ENCODE assay signal across 8 cellular contexts in genomic region chr11:3022300-3022967, GRCh38. TPM values are rescaled to one million over a fixed set of nuclear protein-coding genes. Genes with fewer than 3 reads are reported as not detected.
DNase-seq lines count a peak whose midpoint lies in the region; ATAC-seq, FAIRE-seq and TF ChIP-seq lines count a peak whose summit lies in the region.

No MANE protein-coding gene starts in this region.

- H3K4me3 ChIP-seq in heart left ventricle: no peak overlapping the region
- no peak overlapping the region for H3K4me3 ChIP-seq in left ventricle myocardium inferior
- no peak overlapping the region for H3K4me3 ChIP-seq in bronchial epithelial cell (ENCODE audit: low read depth, low read length)
- H3K4me3 ChIP-seq in spleen: no peak overlapping the region
- H3K4me3 ChIP-seq in testis: no peak overlapping the region

- TF ChIP-seq POLR2A in heart left ventricle (IDR thresholded peaks at IDR 0.05) (no peak), spleen (IDR thresholded peaks at IDR 0.05) (no peak), testis (IDR thresholded peaks at IDR 0.05) (no peak)

- H3K27ac ChIP-seq in heart left ventricle: peak overlapping the region in 1 of 12 donors; percentile 42
- H3K27ac ChIP-seq in left ventricle myocardium inferior (replicated peaks): no peak overlapping the region
- H3K27ac ChIP-seq in spleen: peak overlapping the region in 4 of 8 donors; percentile 41 to 61 (median 53)
- no peak overlapping the region for H3K27ac ChIP-seq in testis

- 80 to 85% (median 84%) methylated on average over 13 to 14 of the region's 14 CpGs for WGBS in heart left ventricle, 4 donors
- WGBS in spleen, 5 donors: 42 to 67% (median 51%) methylated on average over 13 to 14 of the region's 14 CpGs
- 88 to 92% methylated on average over 13 to 14 of the region's 14 CpGs for WGBS in testis, 2 donors

- TF ChIP-seq CTCF in heart left ventricle (IDR thresholded peaks at IDR 0.05) (no peak), left ventricle myocardium inferior (IDR thresholded peaks at IDR 0.05; ENCODE audit: borderline replicate concordance) (no peak), bronchial epithelial cell (IDR thresholded peaks at IDR 0.05; ENCODE audit: insufficient read depth, low read length, severe bottlenecking) (no peak), spleen (IDR thresholded peaks at IDR 0.05 in 8 of 11, conservative IDR thresholded peaks at IDR 0.05 in 3 of 11) (no peak), testis (IDR thresholded peaks at IDR 0.05) (no peak)

- H3K27me3 ChIP-seq in heart left ventricle: no peaks in the 10 kb centered on the region
- H3K27me3 ChIP-seq in left ventricle myocardium inferior (ENCODE audit: low read depth): no peaks in the 10 kb centered on the region
- no peaks in the 10 kb centered on the region for H3K27me3 ChIP-seq in bronchial epithelial cell (ENCODE audit: control insufficient read depth, insufficient read depth, low read length)
- no peaks in the 10 kb centered on the region for H3K27me3 ChIP-seq in spleen (replicated peaks in 1 of 7)
- H3K27me3 ChIP-seq in testis: no peaks in the 10 kb centered on the region

- peak in 3 of 4 donors; percentile 44 for ATAC-seq in heart left ventricle

- H3K36me3 ChIP-seq in heart left ventricle (peaks cover 0 to 71% (median 63%) of the 10 kb centered on the region in 9 donors), left ventricle myocardium inferior (peaks cover 64% of the 10 kb centered on the region), bronchial epithelial cell (ENCODE audit: control insufficient read depth, insufficient read depth, low read length) (peaks cover 33% of the 10 kb centered on the region), spleen (peaks cover 6 to 94% (median 61%) of the 10 kb centered on the region in 6 donors), testis (ENCODE audit: low read depth, missing control alignments) (no peaks in the 10 kb centered on the region)

- H3K9me3 ChIP-seq in heart left ventricle (no peaks in the 10 kb centered on the region), left ventricle myocardium inferior (replicated peaks) (no peaks in the 10 kb centered on the region), spleen (no peaks in the 10 kb centered on the region), testis (no peaks in the 10 kb centered on the region)

- peaks cover 0 to 33% (median 0%) of the 10 kb centered on the region in 12 donors for H3K4me1 ChIP-seq in heart left ventricle
- peaks cover 8% of the 10 kb centered on the region for H3K4me1 ChIP-seq in left ventricle myocardium inferior
- peaks cover 0 to 25% (median 19%) of the 10 kb centered on the region in 6 donors for H3K4me1 ChIP-seq in spleen
- no peaks in the 10 kb centered on the region for H3K4me1 ChIP-seq in testis

- FAIRE-seq in bronchial epithelial cell (lab: Jason Lieb, UNC): peak; percentile 94

- DNase-seq in heart left ventricle (peak in 1 of 5 donors; percentile 24), left ventricle myocardium inferior (no peak), LHCN-M2 (ENCODE audit: low read depth) (peak; percentile 83), bronchial epithelial cell (ENCODE audit: low read depth) (peak; percentile 88), pons (ENCODE audit: low spot score) (peak; percentile 71), GDM1 (lab: John Stamatoyannopoulos, UW) (no peak), spleen (no peak), testis (no peak)

- intact Hi-C loops in heart left ventricle (cut with DNase I) (loop anchor here in 4 of 10 donors (5.0 to 10.0 kb wide), 3 partner anchors 45 to 332 kb away; no protein-coding TSS in a partner anchor), left ventricle myocardium inferior (cut with micrococcal nuclease) (no loop called here), spleen (cut with DNase I; ENCODE audit: low total_unique reads) (loop anchor here (10.0 kb wide), 1 partner anchor 48 kb away; no protein-coding TSS in a partner anchor), testis (cut with DNase I; ENCODE audit: low total_unique reads) (no loop called here)

RNA-seq across cellular contexts. Expression of gene NAP1L4, which starts 30.3 kb away (rescaled TPM):
- 100 to 1,000 TPM; 125 to 216 (median 178) TPM for total RNA-seq in heart left ventricle
- polyA plus RNA-seq in heart left ventricle: 100 to 1,000 TPM; 119 to 143 TPM
- 175 TPM for total RNA-seq in left ventricle myocardium inferior
- total RNA-seq in LHCN-M2 (2014; rRNA removed): 120 and 140 TPM in 2 replicates
- 97.4 TPM for polyA plus RNA-seq in LHCN-M2 (2012)
- total RNA-seq in bronchial epithelial cell: 101 and 179 TPM in 2 replicates
- 100 to 1,000 TPM in 6 of 7 donors, 10 to 100 TPM in 1; 87.5 to 137 (median 131) TPM for total RNA-seq in spleen
- 100 to 1,000 TPM in 1 of 3 donors, 10 to 100 TPM in 2; 79.5 to 104 (median 90.6) TPM for polyA plus RNA-seq in spleen
- total RNA-seq in testis: 100 to 1,000 TPM; 165 to 206 TPM
- polyA plus RNA-seq in testis (ENCODE audit: insufficient read depth, low read depth, low replicate concordance): 208 TPM

RNA-seq across cellular contexts. Expression of gene CARS1, which starts 34.8 kb away (rescaled TPM):
- 10 to 100 TPM; 10.2 to 29.3 (median 18.5) TPM for total RNA-seq in heart left ventricle
- 10 to 100 TPM in 1 of 2 donors, 1 to 10 TPM in 1; 9.3 to 30.5 TPM for polyA plus RNA-seq in heart left ventricle
- total RNA-seq in left ventricle myocardium inferior: 14.3 TPM
- 41.3 and 53.3 TPM in 2 replicates for total RNA-seq in LHCN-M2 (2014; rRNA removed)
- polyA plus RNA-seq in LHCN-M2 (2012): 47.9 TPM
- total RNA-seq in bronchial epithelial cell: 113 and 125 TPM in 2 replicates
- total RNA-seq in spleen: 10 to 100 TPM; 32.7 to 64.9 (median 39.0) TPM
- polyA plus RNA-seq in spleen: 10 to 100 TPM; 18.6 to 27.5 (median 24.0) TPM
- 10 to 100 TPM; 34.8 to 43.8 TPM for total RNA-seq in testis
- polyA plus RNA-seq in testis (ENCODE audit: insufficient read depth, low read depth, low replicate concordance): 48.2 TPM

Comparison
In these comparisons a context has a peak if more than half of its experiments do, and no peak if none do; other contexts are left out.
1. DNase-seq: peak in LHCN-M2 (single experiment), bronchial epithelial cell (single experiment) and pons (single experiment); none in left ventricle myocardium inferior (single experiment), GDM1 (single experiment), spleen (single experiment) and testis (single experiment).